ENCODE assay signal across 24 cellular contexts in genomic region chr1:198729195-198729863, GRCh38.
A peak's percentile ranks its signal among the peaks of the same experiment; 100 is the strongest.
DNase-seq lines count a peak whose midpoint lies in the region; ATAC-seq and TF ChIP-seq lines count a peak whose summit lies in the region.
"Had no signal": no experiment of that assay in that cellular context is flagged by ENCODE, and none has a peak within 500 bp of the region (broad histone marks: within the 10 kb centered on the region; RNA-seq: fewer than 3 reads in every experiment).

No MANE protein-coding gene starts in this region.

- no peaks in the 10 kb centered on the region for H3K27me3 Mint-ChIP-seq in T-helper 2 cell treated with Interferon-gamma antibody and Interleukin-4, amounts not matched to agents 5 μg/mL and 100 μg/mL, for 36 hours (ENCODE audit: low read depth)
- no peaks in the 10 kb centered on the region for H3K27me3 Mint-ChIP-seq in CD8-positive, alpha-beta memory T cell
- H3K27me3 Mint-ChIP-seq in activated naive CD8-positive, alpha-beta T cell treated with anti-CD3 and anti-CD28 coated beads for 36 hours = no peaks in the 10 kb centered on the region
- H3K27me3 Mint-ChIP-seq in naive thymus-derived CD8-positive, alpha-beta T cell = no peaks in the 10 kb centered on the region
- H3K27me3 Mint-ChIP-seq: dendritic cell treated with granulocyte-macrophage colony-stimulating factor and Interleukin-4, amounts not matched to agents 40 ng/mL and 50 ng/mL, for 4 days had no signal

- peak overlapping the region; percentile 39 for H3K27ac Mint-ChIP-seq in T-helper 2 cell treated with Interferon-gamma antibody and Interleukin-4, amounts not matched to agents 5 μg/mL and 100 μg/mL, for 36 hours
- peak overlapping the region; percentile 43 to 92 (median 69) for H3K27ac Mint-ChIP-seq in CD8-positive, alpha-beta memory T cell
- peak overlapping the region; percentile 65 for H3K27ac Mint-ChIP-seq in activated naive CD8-positive, alpha-beta T cell treated with anti-CD3 and anti-CD28 coated beads for 36 hours
- peak overlapping the region; percentile 36 to 89 (median 72) for H3K27ac Mint-ChIP-seq in naive thymus-derived CD8-positive, alpha-beta T cell
- H3K27ac Mint-ChIP-seq: dendritic cell treated with granulocyte-macrophage colony-stimulating factor and Interleukin-4, amounts not matched to agents 40 ng/mL and 50 ng/mL, for 4 days had no signal

- CTCF ChIA-PET in CD8-positive, alpha-beta memory T cell (lab: Charles Lee) = no interaction called here

- DNase-seq in T-helper 2 cell treated with Interferon-gamma antibody and Interleukin-4, amounts not matched to agents 5 μg/mL and 100 μg/mL, for 36 hours (ENCODE audit: low spot score) = no peak
- no peak for DNase-seq in T-helper 2 cell
- DNase-seq in CD8-positive, alpha-beta memory T cell = no peak
- no peak for DNase-seq in activated naive CD8-positive, alpha-beta T cell treated with anti-CD3 and anti-CD28 coated beads for 36 hours
- no peak for DNase-seq in naive thymus-derived CD8-positive, alpha-beta T cell
- no peak for DNase-seq in foreskin fibroblast
- DNase-seq in activated gamma-delta T cell (lab: John Stamatoyannopoulos, UW) = no peak
- DNase-seq in retina = no peak
- DNase-seq: 8988T; activated T-cell treated with anti-CD3 and anti-CD28 coated beads, Interleukin-2, amount 50 U/mL, for 48 hours; amygdala; COR-L47; DND-41; HCEC 1CT; mucosa of descending colon; NCI-H146; psoas muscle; substantia nigra; T-helper 9 cell; upper lobe of right lung; WERI-Rb-1 had no signal

- peaks cover 39% of the 10 kb centered on the region for H3K4me1 Mint-ChIP-seq in T-helper 2 cell treated with Interferon-gamma antibody and Interleukin-4, amounts not matched to agents 5 μg/mL and 100 μg/mL, for 36 hours (ENCODE audit: low read depth)
- H3K4me1 Mint-ChIP-seq in CD8-positive, alpha-beta memory T cell = peaks cover 58 to 90% (median 82%) of the 10 kb centered on the region in 3 donors
- peaks cover 60% of the 10 kb centered on the region for H3K4me1 Mint-ChIP-seq in activated naive CD8-positive, alpha-beta T cell treated with anti-CD3 and anti-CD28 coated beads for 36 hours
- H3K4me1 Mint-ChIP-seq in naive thymus-derived CD8-positive, alpha-beta T cell = peaks cover 28 to 72% (median 69%) of the 10 kb centered on the region in 4 donors

- H3K9me3 Mint-ChIP-seq in T-helper 2 cell treated with Interferon-gamma antibody and Interleukin-4, amounts not matched to agents 5 μg/mL and 100 μg/mL, for 36 hours = no peaks in the 10 kb centered on the region
- H3K9me3 Mint-ChIP-seq in CD8-positive, alpha-beta memory T cell = no peaks in the 10 kb centered on the region
- H3K9me3 Mint-ChIP-seq in activated naive CD8-positive, alpha-beta T cell treated with anti-CD3 and anti-CD28 coated beads for 36 hours = peaks cover 5% of the 10 kb centered on the region
- H3K9me3 Mint-ChIP-seq in naive thymus-derived CD8-positive, alpha-beta T cell = no peaks in the 10 kb centered on the region
- H3K9me3 Mint-ChIP-seq: dendritic cell treated with granulocyte-macrophage colony-stimulating factor and Interleukin-4, amounts not matched to agents 40 ng/mL and 50 ng/mL, for 4 days had no signal

- H3K4me3 Mint-ChIP-seq in T-helper 2 cell treated with Interferon-gamma antibody and Interleukin-4, amounts not matched to agents 5 μg/mL and 100 μg/mL, for 36 hours = no peak overlapping the region
- peak overlapping the region in 2 of 7 donors; percentile 25 to 51 for H3K4me3 Mint-ChIP-seq in CD8-positive, alpha-beta memory T cell
- no peak overlapping the region for H3K4me3 Mint-ChIP-seq in activated naive CD8-positive, alpha-beta T cell treated with anti-CD3 and anti-CD28 coated beads for 36 hours
- H3K4me3 Mint-ChIP-seq in naive thymus-derived CD8-positive, alpha-beta T cell = peak overlapping the region in 2 of 10 donors; percentile 39 to 41
- H3K4me3 Mint-ChIP-seq: dendritic cell treated with granulocyte-macrophage colony-stimulating factor and Interleukin-4, amounts not matched to agents 40 ng/mL and 50 ng/mL, for 4 days had no signal

- H3K4me1 ChIP-seq in CD8-positive, alpha-beta memory T cell (ENCODE audit: insufficient read depth, low read length) = peaks cover 37% of the 10 kb centered on the region
- H3K4me1 ChIP-seq: gastroesophageal sphincter, psoas muscle, upper lobe of right lung had no signal

- H3K36me3 Mint-ChIP-seq in T-helper 2 cell treated with Interferon-gamma antibody and Interleukin-4, amounts not matched to agents 5 μg/mL and 100 μg/mL, for 36 hours (ENCODE audit: low read depth) = peaks cover 75% of the 10 kb centered on the region
- H3K36me3 Mint-ChIP-seq in CD8-positive, alpha-beta memory T cell = peaks cover 30 to 87% (median 36%) of the 10 kb centered on the region in 3 donors
- peaks cover 69% of the 10 kb centered on the region for H3K36me3 Mint-ChIP-seq in activated naive CD8-positive, alpha-beta T cell treated with anti-CD3 and anti-CD28 coated beads for 36 hours
- peaks cover 41 to 92% (median 59%) of the 10 kb centered on the region in 3 donors for H3K36me3 Mint-ChIP-seq in naive thymus-derived CD8-positive, alpha-beta T cell

- POLR2A ChIA-PET in CD8-positive, alpha-beta memory T cell (lab: Charles Lee) = no interaction called here
- POLR2A ChIA-PET in naive thymus-derived CD8-positive, alpha-beta T cell (lab: Charles Lee) = no interaction called here

- ATAC-seq in naive thymus-derived CD8-positive, alpha-beta T cell = no peak
- ATAC-seq: gastroesophageal sphincter, mucosa of descending colon, psoas muscle, SK-N-SH treated with all-trans-retinoic acid at 6 μM for 48 hours, upper lobe of right lung had no signal

- TF ChIP-seq CTCF in foreskin fibroblast (IDR thresholded peaks at IDR 0.05; ENCODE audit: low read depth, low read length) = no peak

- H3K9me3 ChIP-seq in CD8-positive, alpha-beta memory T cell (ENCODE audit: low read length) = no peaks in the 10 kb centered on the region
- H3K9me3 ChIP-seq: gastroesophageal sphincter, mucosa of descending colon, psoas muscle, upper lobe of right lung had no signal

- H3K4me3 ChIP-seq in CD8-positive, alpha-beta memory T cell (ENCODE audit: low read length) = no peak overlapping the region
- no peak overlapping the region for H3K4me3 ChIP-seq in foreskin fibroblast (ENCODE audit: low read depth in 1 of 2, low read length in 2 of 2)
- H3K4me3 ChIP-seq: gastroesophageal sphincter, mucosa of descending colon, psoas muscle, upper lobe of right lung had no signal

- H3K27ac ChIP-seq in CD8-positive, alpha-beta memory T cell (ENCODE audit: low read depth, low read length) = no peak overlapping the region
- H3K27ac ChIP-seq: gastroesophageal sphincter, psoas muscle, upper lobe of right lung, WERI-Rb-1 had no signal

- H3K36me3 ChIP-seq in CD8-positive, alpha-beta memory T cell (ENCODE audit: insufficient read depth, low read length) = peaks cover 68% of the 10 kb centered on the region
- H3K36me3 ChIP-seq: gastroesophageal sphincter, WERI-Rb-1 had no signal

- H3K27me3 ChIP-seq in CD8-positive, alpha-beta memory T cell (ENCODE audit: insufficient read depth, low read length, poor library complexity, severe bottlenecking) = no peaks in the 10 kb centered on the region
- H3K27me3 ChIP-seq: gastroesophageal sphincter, upper lobe of right lung had no signal
